35 cellular contexts compared by ENCODE assay signal in the genomic region with DNA sequence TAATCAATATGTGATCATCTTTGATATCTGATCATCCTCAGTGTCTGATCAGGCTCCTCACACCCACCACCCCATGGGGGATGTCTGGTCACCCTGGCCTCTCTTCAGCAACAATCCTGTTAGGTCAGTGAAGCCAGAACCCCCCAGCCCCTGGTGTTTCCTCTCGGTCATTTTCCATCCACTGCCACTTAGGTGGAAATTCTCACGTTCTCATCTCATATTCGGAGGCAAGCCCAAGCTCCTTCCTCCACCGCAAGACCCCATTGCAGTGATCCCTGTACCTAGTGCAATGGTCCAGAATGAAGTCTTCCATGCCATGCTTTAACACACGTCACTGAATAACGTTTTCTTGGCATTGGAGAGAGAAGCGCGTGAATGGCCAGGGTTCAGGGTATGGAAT.
"Had no signal": no experiment of that assay in that cellular context is flagged by ENCODE, and none has a peak within 500 bp of the region (broad histone marks: within the 10 kb centered on the region; RNA-seq: fewer than 3 reads in every experiment).

No MANE protein-coding gene starts in this region.

- DNase-seq: activated CD4-positive, alpha-beta memory T cell treated with anti-CD3 and anti-CD28 coated beads, Interleukin-2, amount 10 ng/mL, durations not matched to agents 7 days and 5 days; activated CD4-positive, alpha-beta T cell treated with anti-CD3 and anti-CD28 coated beads for 1 hour; activated CD4-positive, alpha-beta T cell treated with anti-CD3 and anti-CD28 coated beads for 48 hours; activated CD4-positive, CD25-positive, alpha-beta regulatory T cell; activated CD8-positive, alpha-beta memory T cell treated with anti-CD3 and anti-CD28 coated beads for 24 hours; activated CD8-positive, alpha-beta memory T cell treated with anti-CD3 and anti-CD28 coated beads, Interleukin-2, amount 10 ng/mL, durations not matched to agents 7 days and 5 days; activated CD8-positive, alpha-beta memory T cell treated with anti-CD3 and anti-CD28 coated beads, Interleukin-2, amount 50 U/mL, for 48 hours; activated effector memory CD4-positive, alpha-beta T cell treated with anti-CD3 and anti-CD28 coated beads, Interleukin-2, amount 50 U/mL, for 16 hours; activated naive CD4-positive, alpha-beta T cell; activated naive CD8-positive, alpha-beta T cell treated with anti-CD3 and anti-CD28 coated beads, Interleukin-2, amount 10 ng/mL, durations not matched to agents 7 days and 5 days; activated T-cell treated with anti-CD3 and anti-CD28 coated beads, Interleukin-2, amount 50 U/mL, for 48 hours; adrenal gland; body of pancreas; NCI-H1092 treated with DMSO at 0.1 percent for 48 hours; NCI-H1417; NCI-H146; NCI-H187; NCI-H2029 treated with DMSO at 0.1 percent for 48 hours; NCI-H2107; NCI-H2171; NCI-H510A; NCI-H526; NCI-H748 treated with DMSO at 0.1 percent for 48 hours; NK-92 treated with Interleukin-12 subunit alpha and Interleukin-12 subunit beta, amount 100 ng/mL, for 24 hours; PC-9; SIG-M5; T-helper 1 cell; T-helper 2 cell; T-helper 9 cell; WERI-Rb-1 had no signal

- H3K27me3 Mint-ChIP-seq: activated CD4-positive, alpha-beta memory T cell treated with anti-CD3 and anti-CD28 coated beads, Interleukin-2, amount 10 ng/mL, durations not matched to agents 7 days and 5 days; activated CD8-positive, alpha-beta memory T cell treated with anti-CD3 and anti-CD28 coated beads, Interleukin-2, amount 10 ng/mL, durations not matched to agents 7 days and 5 days; activated naive CD8-positive, alpha-beta T cell treated with anti-CD3 and anti-CD28 coated beads, Interleukin-2, amount 10 ng/mL, durations not matched to agents 7 days and 5 days had no signal

- H3K4me1 ChIP-seq: adrenal gland, breast epithelium had no signal

- H3K27ac ChIP-seq: adrenal gland, body of pancreas, breast epithelium, PC-9, RWPE1, WERI-Rb-1 had no signal

- H3K27me3 ChIP-seq: adrenal gland, body of pancreas, breast epithelium had no signal

- H3K36me3 ChIP-seq: adrenal gland, breast epithelium, WERI-Rb-1 had no signal

- H3K4me3 Mint-ChIP-seq: activated CD4-positive, alpha-beta memory T cell treated with anti-CD3 and anti-CD28 coated beads, Interleukin-2, amount 10 ng/mL, durations not matched to agents 7 days and 5 days; activated CD8-positive, alpha-beta memory T cell treated with anti-CD3 and anti-CD28 coated beads, Interleukin-2, amount 10 ng/mL, durations not matched to agents 7 days and 5 days; activated naive CD8-positive, alpha-beta T cell treated with anti-CD3 and anti-CD28 coated beads, Interleukin-2, amount 10 ng/mL, durations not matched to agents 7 days and 5 days had no signal

- H3K27ac Mint-ChIP-seq: activated CD4-positive, alpha-beta memory T cell treated with anti-CD3 and anti-CD28 coated beads, Interleukin-2, amount 10 ng/mL, durations not matched to agents 7 days and 5 days; activated CD8-positive, alpha-beta memory T cell treated with anti-CD3 and anti-CD28 coated beads, Interleukin-2, amount 10 ng/mL, durations not matched to agents 7 days and 5 days; activated naive CD8-positive, alpha-beta T cell treated with anti-CD3 and anti-CD28 coated beads, Interleukin-2, amount 10 ng/mL, durations not matched to agents 7 days and 5 days had no signal

- ATAC-seq: activated CD8-positive, alpha-beta memory T cell treated with anti-CD3 and anti-CD28 coated beads, Interleukin-2, amount 10 ng/mL, durations not matched to agents 7 days and 5 days; body of pancreas; K562; Right ventricle myocardium inferior; SK-N-SH treated with all-trans-retinoic acid at 6 μM for 48 hours had no signal

- H3K4me3 ChIP-seq: adrenal gland, body of pancreas, breast epithelium, K562, PC-9 had no signal
